ENCODE assay signal across 19 cellular contexts in the genomic region with DNA sequence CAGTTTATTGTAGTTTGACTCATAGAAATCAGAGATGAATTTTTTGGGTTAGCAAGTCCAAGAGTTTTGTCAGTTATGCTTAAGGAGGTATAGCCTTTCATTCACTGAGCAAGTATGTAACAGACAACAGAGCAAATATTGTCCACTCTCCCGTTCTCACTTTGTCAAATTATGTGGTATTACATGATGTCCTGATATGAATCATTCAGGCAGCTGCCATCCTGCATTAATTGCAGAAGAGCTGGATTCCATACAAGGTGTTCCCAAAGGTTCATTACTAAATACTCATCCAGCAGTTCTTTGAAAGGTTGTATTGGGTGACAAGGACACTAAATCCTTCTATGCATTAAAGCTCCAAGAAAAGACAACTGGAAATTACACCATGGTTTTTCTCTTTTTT. TPM values are rescaled to one million over a fixed set of nuclear protein-coding genes. Genes with fewer than 3 reads are reported as not detected.
"Had no signal": no experiment of that assay in that cellular context is flagged by ENCODE, and none has a peak within 500 bp of the region (broad histone marks: within the 10 kb centered on the region; RNA-seq: fewer than 3 reads in every experiment).

No MANE protein-coding gene starts in this region.

- H3K27ac ChIP-seq: neural progenitor cell, parathyroid adenoma, skin epidermis, thyroid gland, uterus, VCaP had no signal

- H3K9ac ChIP-seq: neural progenitor cell, parathyroid adenoma had no signal

- H3K79me2 ChIP-seq: parathyroid adenoma had no signal

- H3K36me3 ChIP-seq: neural progenitor cell, thyroid gland, uterus had no signal

- H2AFZ ChIP-seq: neural progenitor cell, parathyroid adenoma had no signal

- DNase-seq: activated CD4-positive, alpha-beta memory T cell treated with anti-CD3 and anti-CD28 coated beads, Interleukin-2, amount 10 ng/mL, durations not matched to agents 7 days and 5 days; activated CD4-positive, alpha-beta T cell treated with anti-CD3 and anti-CD28 coated beads for 36 hours; activated CD8-positive, alpha-beta memory T cell treated with anti-CD3 and anti-CD28 coated beads, Interleukin-2, amount 50 U/mL, for 48 hours; activated naive CD4-positive, alpha-beta T cell; kidney; left ventricle myocardium superior; retina; T-cell; T1000; thyroid gland; uterus had no signal

- H3K4me3 ChIP-seq: neural progenitor cell, skin epidermis, thyroid gland, uterus had no signal

- H3K4me1 ChIP-seq: neural progenitor cell, parathyroid adenoma, thyroid gland, uterus had no signal

- H3K9me3 ChIP-seq: thyroid gland, uterus had no signal

- H3K27me3 ChIP-seq: neural progenitor cell, thyroid gland, uterus had no signal

- ATAC-seq: activated CD4-positive, alpha-beta T cell treated with anti-CD3 and anti-CD28 coated beads for 36 hours; left ventricle myocardium superior; stimulated activated effector memory CD8-positive, alpha-beta T cell treated with anti-CD3 and anti-CD28 coated beads, Interleukin-12 subunit alpha, Interleukin-12 subunit beta, amount 100 ng/mL, for 72 hours; T-cell had no signal

- H3K4me2 ChIP-seq: neural progenitor cell had no signal

RNA-seq across cellular contexts. Expression of gene PLAC1, which starts 29.9 kb away (rescaled TPM):
- total RNA-seq: activated CD4-positive, alpha-beta memory T cell treated with anti-CD3 and anti-CD28 coated beads, Interleukin-2, amount 10 ng/mL, durations not matched to agents 7 days and 5 days; frontal cortex; kidney; left ventricle myocardium superior; mesenteric fat pad; T-cell; thyroid gland had no signal
- polyA plus RNA-seq: esophagus had no signal
